26 cellular contexts compared by ENCODE assay signal in genomic region chr4:100681289-100681688, GRCh38.
"Had no signal": no experiment of that assay in that cellular context is flagged by ENCODE, and none has a peak within 500 bp of the region (broad histone marks: within the 10 kb centered on the region; RNA-seq: fewer than 3 reads in every experiment).

No MANE protein-coding gene starts in this region.

- H3K27me3 Mint-ChIP-seq: activated CD4-positive, alpha-beta T cell treated with anti-CD3 and anti-CD28 coated beads, Interleukin-2, amount 10 ng/mL, durations not matched to agents 24 days and 14 days; IgD-negative memory B cell had no signal

- H3K4me3 ChIP-seq: cardiac muscle cell, SJSA1 had no signal

- H3K9me3 ChIP-seq: SJSA1 had no signal

- H3K4me1 Mint-ChIP-seq: activated CD4-positive, alpha-beta T cell treated with anti-CD3 and anti-CD28 coated beads, Interleukin-2, amount 10 ng/mL, durations not matched to agents 24 days and 14 days; activated naive CD8-positive, alpha-beta T cell treated with anti-CD3 and anti-CD28 coated beads for 36 hours; T-helper 17 cell; WTC11 had no signal

- H3K4me1 ChIP-seq: SJSA1 had no signal

- ATAC-seq: activated T-cell treated with anti-CD3 and anti-CD28 coated beads, Interleukin-2, amount 50 U/mL, for 4 hours; PC-3; T-helper 17 cell; WTC11 had no signal

- H3K27ac Mint-ChIP-seq: activated CD4-positive, alpha-beta memory T cell treated with anti-CD3 and anti-CD28 coated beads for 36 hours; activated CD4-positive, alpha-beta T cell treated with anti-CD3 and anti-CD28 coated beads, Interleukin-2, amount 10 ng/mL, durations not matched to agents 24 days and 14 days; activated naive CD4-positive, alpha-beta T cell treated with anti-CD3 and anti-CD28 coated beads for 36 hours; activated naive CD8-positive, alpha-beta T cell treated with anti-CD3 and anti-CD28 coated beads for 36 hours; IgD-negative memory B cell; T-helper 17 cell; WTC11 had no signal

- H3K36me3 ChIP-seq: brain microvascular endothelial cell, cardiac muscle cell, SJSA1 had no signal

- H3K27me3 ChIP-seq: brain microvascular endothelial cell, cardiac muscle cell, SJSA1 had no signal

- H3K27ac ChIP-seq: brain microvascular endothelial cell, cardiac muscle cell, SJSA1 had no signal

- H3K4me3 Mint-ChIP-seq: activated CD4-positive, alpha-beta memory T cell treated with anti-CD3 and anti-CD28 coated beads for 36 hours; activated CD4-positive, alpha-beta T cell treated with anti-CD3 and anti-CD28 coated beads, Interleukin-2, amount 10 ng/mL, durations not matched to agents 24 days and 14 days; activated naive CD4-positive, alpha-beta T cell treated with anti-CD3 and anti-CD28 coated beads for 36 hours; activated naive CD8-positive, alpha-beta T cell treated with anti-CD3 and anti-CD28 coated beads for 36 hours; activated T-cell treated with anti-CD3 and anti-CD28 coated beads, Interleukin-2, amount 50 U/mL, for 4 hours; IgD-negative memory B cell; T-helper 17 cell; WTC11 had no signal

- H3K9me3 Mint-ChIP-seq: activated CD4-positive, alpha-beta memory T cell treated with anti-CD3 and anti-CD28 coated beads for 36 hours; activated CD4-positive, alpha-beta T cell treated with anti-CD3 and anti-CD28 coated beads, Interleukin-2, amount 10 ng/mL, durations not matched to agents 24 days and 14 days; activated naive CD4-positive, alpha-beta T cell treated with anti-CD3 and anti-CD28 coated beads for 36 hours; activated T-cell treated with anti-CD3 and anti-CD28 coated beads, Interleukin-2, amount 50 U/mL, for 4 hours had no signal

- H3K36me3 Mint-ChIP-seq: activated CD4-positive, alpha-beta memory T cell treated with anti-CD3 and anti-CD28 coated beads for 36 hours; activated naive CD8-positive, alpha-beta T cell treated with anti-CD3 and anti-CD28 coated beads for 36 hours; WTC11 had no signal

- DNase-seq: activated CD4-positive, alpha-beta memory T cell treated with anti-CD3 and anti-CD28 coated beads for 36 hours; activated CD4-positive, alpha-beta T cell treated with anti-CD3 and anti-CD28 coated beads, Interleukin-2, amount 10 ng/mL, durations not matched to agents 24 days and 14 days; activated CD4-positive, CD25-positive, alpha-beta regulatory T cell treated with anti-CD3 and anti-CD28 coated beads, Interleukin-2, amount 50 U/mL, for 72 hours; activated CD8-positive, alpha-beta memory T cell treated with anti-CD3 and anti-CD28 coated beads for 24 hours; activated effector memory CD4-positive, alpha-beta T cell treated with anti-CD3 and anti-CD28 coated beads, Interleukin-2, amount 50 U/mL, for 16 hours; activated naive CD4-positive, alpha-beta T cell treated with anti-CD3 and anti-CD28 coated beads for 36 hours; activated naive CD8-positive, alpha-beta T cell treated with anti-CD3 and anti-CD28 coated beads for 36 hours; activated T-cell treated with anti-CD3 and anti-CD28 coated beads, Interleukin-2, amount 50 U/mL, for 4 hours; brain microvascular endothelial cell; cerebellar nuclear complex; KG1; NCI-H1105 treated with DMSO at 0.1 percent for 48 hours; NCI-H1436 treated with DMSO at 0.1 percent for 48 hours; NCI-H187; NCI-H2081; NCI-H446; NCI-H524; NCI-H748 treated with DMSO at 0.1 percent for 48 hours; PC-3; SHP77; T-helper 17 cell; T-helper 9 cell had no signal
